1 cellular context compared by ENCODE assay signal in genomic region chrX:2425281-2426071, GRCh38.
TF ChIP-seq lines count a peak whose summit lies in the region.

No MANE protein-coding gene starts in this region.

TF ChIP-seq in GM23338, 12 proteins besides CTCF, POLR2A, EP300 and RAD21 (continued from another document):
- TF ChIP-seq, protein P1, sequence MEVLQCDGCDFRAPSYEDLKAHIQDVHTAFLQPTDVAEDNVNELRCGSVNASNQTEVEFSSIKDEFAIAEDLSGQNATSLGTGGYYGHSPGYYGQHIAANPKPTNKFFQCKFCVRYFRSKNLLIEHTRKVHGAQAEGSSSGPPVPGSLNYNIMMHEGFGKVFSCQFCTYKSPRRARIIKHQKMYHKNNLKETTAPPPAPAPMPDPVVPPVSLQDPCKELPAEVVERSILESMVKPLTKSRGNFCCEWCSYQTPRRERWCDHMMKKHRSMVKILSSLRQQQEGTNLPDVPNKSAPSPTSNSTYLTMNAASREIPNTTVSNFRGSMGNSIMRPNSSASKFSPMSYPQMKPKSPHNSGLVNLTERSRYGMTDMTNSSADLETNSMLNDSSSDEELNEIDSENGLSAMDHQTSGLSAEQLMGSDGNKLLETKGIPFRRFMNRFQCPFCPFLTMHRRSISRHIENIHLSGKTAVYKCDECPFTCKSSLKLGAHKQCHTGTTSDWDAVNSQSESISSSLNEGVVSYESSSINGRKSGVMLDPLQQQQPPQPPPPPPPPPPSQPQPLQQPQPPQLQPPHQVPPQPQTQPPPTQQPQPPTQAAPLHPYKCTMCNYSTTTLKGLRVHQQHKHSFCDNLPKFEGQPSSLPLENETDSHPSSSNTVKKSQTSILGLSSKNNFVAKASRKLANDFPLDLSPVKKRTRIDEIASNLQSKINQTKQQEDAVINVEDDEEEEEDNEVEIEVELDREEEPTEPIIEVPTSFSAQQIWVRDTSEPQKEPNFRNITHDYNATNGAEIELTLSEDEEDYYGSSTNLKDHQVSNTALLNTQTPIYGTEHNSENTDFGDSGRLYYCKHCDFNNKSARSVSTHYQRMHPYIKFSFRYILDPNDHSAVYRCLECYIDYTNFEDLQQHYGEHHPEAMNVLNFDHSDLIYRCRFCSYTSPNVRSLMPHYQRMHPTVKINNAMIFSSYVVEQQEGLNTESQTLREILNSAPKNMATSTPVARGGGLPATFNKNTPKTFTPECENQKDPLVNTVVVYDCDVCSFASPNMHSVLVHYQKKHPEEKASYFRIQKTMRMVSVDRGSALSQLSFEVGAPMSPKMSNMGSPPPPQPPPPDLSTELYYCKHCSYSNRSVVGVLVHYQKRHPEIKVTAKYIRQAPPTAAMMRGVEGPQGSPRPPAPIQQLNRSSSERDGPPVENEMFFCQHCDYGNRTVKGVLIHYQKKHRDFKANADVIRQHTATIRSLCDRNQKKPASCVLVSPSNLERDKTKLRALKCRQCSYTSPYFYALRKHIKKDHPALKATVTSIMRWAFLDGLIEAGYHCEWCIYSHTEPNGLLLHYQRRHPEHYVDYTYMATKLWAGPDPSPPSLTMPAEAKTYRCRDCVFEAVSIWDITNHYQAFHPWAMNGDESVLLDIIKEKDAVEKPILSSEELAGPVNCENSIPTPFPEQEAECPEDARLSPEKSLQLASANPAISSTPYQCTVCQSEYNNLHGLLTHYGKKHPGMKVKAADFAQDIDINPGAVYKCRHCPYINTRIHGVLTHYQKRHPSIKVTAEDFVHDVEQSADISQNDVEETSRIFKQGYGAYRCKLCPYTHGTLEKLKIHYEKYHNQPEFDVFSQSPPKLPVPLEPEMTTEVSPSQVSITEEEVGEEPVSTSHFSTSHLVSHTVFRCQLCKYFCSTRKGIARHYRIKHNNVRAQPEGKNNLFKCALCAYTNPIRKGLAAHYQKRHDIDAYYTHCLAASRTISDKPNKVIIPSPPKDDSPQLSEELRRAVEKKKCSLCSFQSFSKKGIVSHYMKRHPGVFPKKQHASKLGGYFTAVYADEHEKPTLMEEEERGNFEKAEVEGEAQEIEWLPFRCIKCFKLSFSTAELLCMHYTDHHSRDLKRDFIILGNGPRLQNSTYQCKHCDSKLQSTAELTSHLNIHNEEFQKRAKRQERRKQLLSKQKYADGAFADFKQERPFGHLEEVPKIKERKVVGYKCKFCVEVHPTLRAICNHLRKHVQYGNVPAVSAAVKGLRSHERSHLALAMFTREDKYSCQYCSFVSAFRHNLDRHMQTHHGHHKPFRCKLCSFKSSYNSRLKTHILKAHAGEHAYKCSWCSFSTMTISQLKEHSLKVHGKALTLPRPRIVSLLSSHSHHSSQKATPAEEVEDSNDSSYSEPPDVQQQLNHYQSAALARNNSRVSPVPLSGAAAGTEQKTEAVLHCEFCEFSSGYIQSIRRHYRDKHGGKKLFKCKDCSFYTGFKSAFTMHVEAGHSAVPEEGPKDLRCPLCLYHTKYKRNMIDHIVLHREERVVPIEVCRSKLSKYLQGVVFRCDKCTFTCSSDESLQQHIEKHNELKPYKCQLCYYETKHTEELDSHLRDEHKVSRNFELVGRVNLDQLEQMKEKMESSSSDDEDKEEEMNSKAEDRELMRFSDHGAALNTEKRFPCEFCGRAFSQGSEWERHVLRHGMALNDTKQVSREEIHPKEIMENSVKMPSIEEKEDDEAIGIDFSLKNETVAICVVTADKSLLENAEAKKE (CRISPR knock-in tag; IDR thresholded peaks at IDR 0.05): no peak
- TF ChIP-seq CREB1 (CRISPR knock-in tag; IDR thresholded peaks at IDR 0.05; ENCODE audit: low read depth) (no peak), POLR2AphosphoS5 (IDR thresholded peaks at IDR 0.05; ENCODE audit: low read depth) (no peak), ZNF114 (CRISPR knock-in tag; IDR thresholded peaks at IDR 0.05) (no peak), NANOG (IDR thresholded peaks at IDR 0.05; ENCODE audit: borderline replicate concordance) (no peak), EZH2phosphoT487 (IDR thresholded peaks at IDR 0.05; ENCODE audit: unreplicated experiment) (no peak), JUNB (IDR thresholded peaks at IDR 0.05; ENCODE audit: unreplicated experiment) (no peak), EZH2 (IDR thresholded peaks at IDR 0.05; ENCODE audit: low read depth, unreplicated experiment) (no peak), STAT1 (IDR thresholded peaks at IDR 0.05; ENCODE audit: unreplicated experiment) (no peak), ZNF331 (CRISPR knock-in tag; IDR thresholded peaks at IDR 0.05; ENCODE audit: low read depth) (no peak)
- TF ChIP-seq, protein P2, sequence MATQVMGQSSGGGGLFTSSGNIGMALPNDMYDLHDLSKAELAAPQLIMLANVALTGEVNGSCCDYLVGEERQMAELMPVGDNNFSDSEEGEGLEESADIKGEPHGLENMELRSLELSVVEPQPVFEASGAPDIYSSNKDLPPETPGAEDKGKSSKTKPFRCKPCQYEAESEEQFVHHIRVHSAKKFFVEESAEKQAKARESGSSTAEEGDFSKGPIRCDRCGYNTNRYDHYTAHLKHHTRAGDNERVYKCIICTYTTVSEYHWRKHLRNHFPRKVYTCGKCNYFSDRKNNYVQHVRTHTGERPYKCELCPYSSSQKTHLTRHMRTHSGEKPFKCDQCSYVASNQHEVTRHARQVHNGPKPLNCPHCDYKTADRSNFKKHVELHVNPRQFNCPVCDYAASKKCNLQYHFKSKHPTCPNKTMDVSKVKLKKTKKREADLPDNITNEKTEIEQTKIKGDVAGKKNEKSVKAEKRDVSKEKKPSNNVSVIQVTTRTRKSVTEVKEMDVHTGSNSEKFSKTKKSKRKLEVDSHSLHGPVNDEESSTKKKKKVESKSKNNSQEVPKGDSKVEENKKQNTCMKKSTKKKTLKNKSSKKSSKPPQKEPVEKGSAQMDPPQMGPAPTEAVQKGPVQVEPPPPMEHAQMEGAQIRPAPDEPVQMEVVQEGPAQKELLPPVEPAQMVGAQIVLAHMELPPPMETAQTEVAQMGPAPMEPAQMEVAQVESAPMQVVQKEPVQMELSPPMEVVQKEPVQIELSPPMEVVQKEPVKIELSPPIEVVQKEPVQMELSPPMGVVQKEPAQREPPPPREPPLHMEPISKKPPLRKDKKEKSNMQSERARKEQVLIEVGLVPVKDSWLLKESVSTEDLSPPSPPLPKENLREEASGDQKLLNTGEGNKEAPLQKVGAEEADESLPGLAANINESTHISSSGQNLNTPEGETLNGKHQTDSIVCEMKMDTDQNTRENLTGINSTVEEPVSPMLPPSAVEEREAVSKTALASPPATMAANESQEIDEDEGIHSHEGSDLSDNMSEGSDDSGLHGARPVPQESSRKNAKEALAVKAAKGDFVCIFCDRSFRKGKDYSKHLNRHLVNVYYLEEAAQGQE (IDR thresholded peaks at IDR 0.05; ENCODE audit: unreplicated experiment): no peak
